ENCODE assay signal across 16 cellular contexts in genomic region chr1:156524481-156524869, GRCh38. TPM values are rescaled to one million over a fixed set of nuclear protein-coding genes. Genes with fewer than 3 reads are reported as not detected.
DNase-seq lines count a peak whose midpoint lies in the region; ATAC-seq and TF ChIP-seq lines count a peak whose summit lies in the region.
"Had no signal": no experiment of that assay in that cellular context is flagged by ENCODE, and none has a peak within 500 bp of the region (broad histone marks: within the 10 kb centered on the region; RNA-seq: fewer than 3 reads in every experiment).

No MANE protein-coding gene starts in this region.

- H3K4me1 Mint-ChIP-seq in activated B cell treated with CpG ODN at 0.5 μM for 24 hours: peaks cover 19% of the 10 kb centered on the region
- H3K4me1 Mint-ChIP-seq in progenitor cell of endocrine pancreas (ENCODE audit: low read depth): no peaks in the 10 kb centered on the region

- intact Hi-C loops in activated B cell treated with CpG ODN at 0.5 μM for 24 hours (cut with micrococcal nuclease): loop anchor here (2.0 kb wide), 1 partner anchor 14 kb away; no protein-coding TSS in a partner anchor

- no peaks in the 10 kb centered on the region for H3K36me3 Mint-ChIP-seq in activated B cell treated with CpG ODN at 0.5 μM for 24 hours (ENCODE audit: low read depth)
- H3K36me3 Mint-ChIP-seq in progenitor cell of endocrine pancreas (ENCODE audit: insufficient read depth): peaks cover 4% of the 10 kb centered on the region

- H3K27ac Mint-ChIP-seq in activated B cell treated with CpG ODN at 0.5 μM for 24 hours (peak overlapping the region; percentile 67), progenitor cell of endocrine pancreas (peak overlapping the region; percentile 70)

- H3K4me3 ChIP-seq in Jurkat, Clone E6-1 (ENCODE audit: low read length): peak overlapping the region; percentile 27
- H3K4me3 ChIP-seq: A549 had no signal

- CTCF ChIA-PET in activated B cell treated with CpG ODN at 0.5 μM for 24 hours (lab: Charles Lee): interaction anchor here (0.7 to 2.6 kb wide), 4 partner anchors 14 to 139 kb away, joined by 3 to 23 read pairs (median 3); no protein-coding TSS in a partner anchor

- H3K9me3 Mint-ChIP-seq in activated B cell treated with CpG ODN at 0.5 μM for 24 hours: no peaks in the 10 kb centered on the region
- no peaks in the 10 kb centered on the region for H3K9me3 Mint-ChIP-seq in progenitor cell of endocrine pancreas (ENCODE audit: low read depth)
- H3K9me3 Mint-ChIP-seq: nephron had no signal

- no peak for TF ChIP-seq CTCF in activated B cell treated with CpG ODN at 0.5 μM for 24 hours (IDR thresholded peaks at IDR 0.05)
- TF ChIP-seq CTCF in progenitor cell of endocrine pancreas (IDR thresholded peaks at IDR 0.05; ENCODE audit: unreplicated experiment): no peak

- H3K4me3 Mint-ChIP-seq in activated B cell treated with CpG ODN at 0.5 μM for 24 hours: peak overlapping the region; percentile 44
- H3K4me3 Mint-ChIP-seq in progenitor cell of endocrine pancreas (ENCODE audit: low read depth): no peak overlapping the region

- peak; percentile 83 for ATAC-seq in activated CD4-positive, CD25-positive, alpha-beta regulatory T cell treated with anti-CD3 and anti-CD28 coated beads, Interleukin-2, amount 50 U/mL, for 24 hours
- ATAC-seq in activated B cell treated with CpG ODN at 0.5 μM for 24 hours (ENCODE audit: low read depth): peak; percentile 20
- ATAC-seq: A549 had no signal

- POLR2A ChIA-PET in activated B cell treated with CpG ODN at 0.5 μM for 24 hours (lab: Charles Lee): interaction anchor here (0.5 to 3.4 kb wide), 12 partner anchors 16 to 99 kb away, joined by 3 to 37 read pairs (median 4); partner anchors contain the start of genes MEF2D and TTC24

- H3K27me3 Mint-ChIP-seq in activated B cell treated with CpG ODN at 0.5 μM for 24 hours: no peaks in the 10 kb centered on the region
- no peaks in the 10 kb centered on the region for H3K27me3 Mint-ChIP-seq in progenitor cell of endocrine pancreas

- DNase-seq in activated CD4-positive, CD25-positive, alpha-beta regulatory T cell (lab: John Stamatoyannopoulos, UW): no peak
- DNase-seq in Jurkat, Clone E6-1 (ENCODE audit: low read depth, low spot score): peak; percentile 78
- DNase-seq in activated B cell treated with CpG ODN at 0.5 μM for 24 hours (no peak), progenitor cell of endocrine pancreas (ENCODE audit: low spot score, unreplicated experiment) (no peak), amniotic stem cell (lab: John Stamatoyannopoulos, UW) (no peak), medulla oblongata (ENCODE audit: extremely low spot score) (no peak), NCI-H226 (no peak)
- DNase-seq: GOT3; NCI-H510A; stimulated activated CD4-positive, alpha-beta T cell treated with anti-CD3 and anti-CD28 coated beads, Interleukin-4, amount 100 ng/mL, for 24 hours had no signal

RNA-seq across cellular contexts. Expression of gene MEF2D, which starts 23.9 kb away (rescaled TPM):
- 16.9 TPM for polyA plus RNA-seq in Jurkat, Clone E6-1 (2012; ENCODE audit: insufficient read depth, insufficient read length)
- total RNA-seq in activated B cell treated with CpG ODN at 0.5 μM for 24 hours (101 and 114 TPM in 2 replicates), progenitor cell of endocrine pancreas (20.2 and 26.6 TPM in 2 replicates)

RNA-seq across cellular contexts. Expression of gene IQGAP3, which starts 47.9 kb away (rescaled TPM):
- 11.2 TPM for polyA plus RNA-seq in Jurkat, Clone E6-1 (2012; ENCODE audit: insufficient read depth, insufficient read length)
- 0.22 and 0.29 TPM in 2 replicates for total RNA-seq in activated B cell treated with CpG ODN at 0.5 μM for 24 hours
- total RNA-seq in progenitor cell of endocrine pancreas: 29.6 and 32.4 TPM in 2 replicates

RNA-seq across cellular contexts. Expression of gene TTC24, which starts 55.0 kb away (rescaled TPM):
- 9.5 TPM for polyA plus RNA-seq in Jurkat, Clone E6-1 (2012; ENCODE audit: insufficient read depth, insufficient read length)
- total RNA-seq in activated B cell treated with CpG ODN at 0.5 μM for 24 hours (19.6 TPM in 2 replicates), progenitor cell of endocrine pancreas (not detected in 2 replicates)
- total RNA-seq: chondrocyte, glomerular endothelial cell, urinary bladder had no signal
- polyA plus RNA-seq: A549 had no signal

Comparison
In these comparisons a context has a peak if more than half of its experiments do, and no peak if none do; other contexts are left out.
1. RNA of gene IQGAP3, which starts 47.9 kb away (total RNA-seq): 29.6 to 32.4 TPM in progenitor cell of endocrine pancreas; 0.22 to 0.29 TPM in activated B cell treated with CpG ODN at 0.5 μM for 24 hours; every median in the first group is over 10 times any median in the second.
2. RNA of gene TTC24, which starts 55.0 kb away (total RNA-seq): 19.6 TPM in activated B cell treated with CpG ODN at 0.5 μM for 24 hours; not detected in progenitor cell of endocrine pancreas; every median in the first group is over 10 times any median in the second.